Comparison of ENCODE assay signal across 23 cellular contexts in genomic region chr4:140363558-140363957, GRCh38. TPM values are rescaled to one million over a fixed set of nuclear protein-coding genes. Genes with fewer than 3 reads are reported as not detected.
DNase-seq lines count a peak whose midpoint lies in the region; ATAC-seq, FAIRE-seq and TF ChIP-seq lines count a peak whose summit lies in the region.
"Had no signal": no experiment of that assay in that cellular context is flagged by ENCODE, and none has a peak within 500 bp of the region (broad histone marks: within the 10 kb centered on the region; RNA-seq: fewer than 3 reads in every experiment).

No MANE protein-coding gene starts in this region.

- TF ChIP-seq EP300 in neural cell (conservative IDR thresholded peaks at IDR 0.05; ENCODE audit: poor library complexity, severe bottlenecking) = peak; percentile 67

- no peak overlapping the region for H3K9ac ChIP-seq in neural cell (ENCODE audit: low read length)

- peak; percentile 45 to 73 for ATAC-seq in right cardiac atrium
- no peak for ATAC-seq in left ventricle myocardium superior
- ATAC-seq: activated T-cell treated with anti-CD3 and anti-CD28 coated beads, Interleukin-2, amount 50 U/mL, for 4 hours; stimulated activated naive CD8-positive, alpha-beta T cell treated with anti-CD3 and anti-CD28 coated beads, Interleukin-15, Interleukin-2, amounts not matched to agents 100 U/mL and 50 U/mL, for 24 hours had no signal

- H3K79me2 ChIP-seq in neural cell (replicated peaks; ENCODE audit: insufficient read depth, low read length) = no peaks in the 10 kb centered on the region

- no peak for TF ChIP-seq RAD21 in neural cell (conservative IDR thresholded peaks at IDR 0.05)

- H3K9me3 ChIP-seq in right cardiac atrium (ENCODE audit: control insufficient read depth, low read length) (no peaks in the 10 kb centered on the region), neural cell (ENCODE audit: low read length) (no peaks in the 10 kb centered on the region), BE2C (no peaks in the 10 kb centered on the region)
- H3K9me3 ChIP-seq: thyroid gland had no signal

- peaks cover 3% of the 10 kb centered on the region for H3K4me1 ChIP-seq in right cardiac atrium (ENCODE audit: control insufficient read depth, insufficient read depth, low read length)
- H3K4me1 ChIP-seq in BE2C = no peaks in the 10 kb centered on the region
- H3K4me1 ChIP-seq: thyroid gland had no signal

- DNase-seq in right cardiac atrium (no peak), left ventricle myocardium superior (no peak), NCI-H187 (lab: John Stamatoyannopoulos, UW) (peak; percentile 42 to 56), NCI-H345 treated with DMSO at 0.1 percent for 48 hours (lab: John Stamatoyannopoulos, UW; ENCODE audit: unreplicated experiment) (peak; percentile 73), activated gamma-delta T cell (lab: John Stamatoyannopoulos, UW) (no peak), BE2C (no peak), GM19239 (ENCODE audit: insufficient read length, low spot score) (no peak)
- DNase-seq: activated CD4-positive, alpha-beta T cell treated with anti-CD3 and anti-CD28 coated beads for 4 hours; activated T-cell treated with anti-CD3 and anti-CD28 coated beads, Interleukin-2, amount 50 U/mL, for 4 hours; aorta; CD4-positive, CD25-positive, alpha-beta regulatory T cell; dermis blood vessel endothelial cell; DND-41; glutamatergic neuron; Karpas-422; NCI-H82; SHP77 treated with DMSO at 0.1 percent for 48 hours; stimulated activated CD4-positive, alpha-beta T cell treated with anti-CD3 and anti-CD28 coated beads, Interleukin-4, amount 100 ng/mL, for 24 hours; stimulated activated naive CD8-positive, alpha-beta T cell treated with anti-CD3 and anti-CD28 coated beads, Interleukin-15, Interleukin-2, amounts not matched to agents 100 U/mL and 50 U/mL, for 24 hours; T-helper 1 cell; thyroid gland had no signal

- H3K4me2 ChIP-seq in neural cell (ENCODE audit: low read length) = peak overlapping the region; percentile 38

- no peak overlapping the region for H3K27ac ChIP-seq in right cardiac atrium (ENCODE audit: low read length)
- H3K27ac ChIP-seq in neural cell (ENCODE audit: low read length) = peak overlapping the region; percentile 48
- H3K27ac ChIP-seq: thyroid gland had no signal

- H3K36me3 ChIP-seq in neural cell (ENCODE audit: insufficient read depth, low read length) = no peaks in the 10 kb centered on the region
- no peaks in the 10 kb centered on the region for H3K36me3 ChIP-seq in BE2C
- H3K36me3 ChIP-seq: thyroid gland had no signal

- H3K27me3 ChIP-seq in right cardiac atrium (ENCODE audit: control insufficient read depth, insufficient read depth) = no peaks in the 10 kb centered on the region
- no peaks in the 10 kb centered on the region for H3K27me3 ChIP-seq in neural cell (ENCODE audit: insufficient read depth, low read depth, low read length)
- H3K27me3 ChIP-seq in BE2C = no peaks in the 10 kb centered on the region
- H3K27me3 ChIP-seq: thyroid gland had no signal

- H3K4me3 ChIP-seq in right cardiac atrium (ENCODE audit: low read length) (no peak overlapping the region), neural cell (ENCODE audit: low read length) (peak overlapping the region; percentile 25), BE2C (ENCODE audit: low read depth, low read length) (no peak overlapping the region)
- H3K4me3 ChIP-seq: thyroid gland had no signal

- TF ChIP-seq CTCF in neural cell (IDR thresholded peaks at IDR 0.05; ENCODE audit: poor library complexity, severe bottlenecking) (no peak), BE2C (IDR thresholded peaks at IDR 0.05; ENCODE audit: low read depth, low read length) (no peak)

- FAIRE-seq in GM19239 (lab: Jason Lieb, UNC) = no peak
- FAIRE-seq: GM12891 had no signal

- intact Hi-C loops in right cardiac atrium (cut with DNase I) = loop anchor here in 2 of 4 donors (5.0 to 10.0 kb wide), 3 partner anchors 241 to 491 kb away; no protein-coding TSS in a partner anchor
- intact Hi-C loops in left ventricle myocardium superior (cut with micrococcal nuclease) = loop anchor here (5.0 kb wide), 1 partner anchor 249 kb away; no protein-coding TSS in a partner anchor

- no peaks in the 10 kb centered on the region for H4K20me1 ChIP-seq in neural cell (ENCODE audit: insufficient read depth)

- H2AFZ ChIP-seq in neural cell (ENCODE audit: low read depth, low read length) = no peak overlapping the region

- H3K9me2 ChIP-seq in neural cell (ENCODE audit: insufficient read depth, low read length) = no peaks in the 10 kb centered on the region

- peaks cover 5% of the 10 kb centered on the region for H3F3A ChIP-seq in neural cell (ENCODE audit: insufficient read depth, low read length, poor library complexity, severe bottlenecking)

TF ChIP-seq in neural cell, 6 proteins besides CTCF, POLR2A, EP300 and RAD21:
- TF ChIP-seq EZH2 (IDR thresholded peaks at IDR 0.05; ENCODE audit: borderline replicate concordance, insufficient read depth, low read length, poor library complexity, severe bottlenecking) (no peak), REST (IDR thresholded peaks at IDR 0.05; ENCODE audit: borderline replicate concordance) (peak; percentile 60), TAF1 (IDR thresholded peaks at IDR 0.05; ENCODE audit: low read depth) (no peak), POLR2AphosphoS5 (IDR thresholded peaks at IDR 0.05) (peak; percentile 81), SMC3 (conservative IDR thresholded peaks at IDR 0.05; ENCODE audit: poor library complexity) (no peak), MXI1 (conservative IDR thresholded peaks at IDR 0.05; ENCODE audit: poor library complexity, severe bottlenecking) (peak; percentile 49)

RNA-seq across cellular contexts. Expression of gene SCOC, which starts 9.9 kb away (rescaled TPM):
- total RNA-seq in right cardiac atrium = 10 to 100 TPM; 82.3 to 98.1 (median 88.6) TPM
- 108 TPM for polyA plus RNA-seq in right cardiac atrium
- 76.9 TPM for total RNA-seq in left ventricle myocardium superior
- 264 and 320 TPM in 2 replicates for polyA plus RNA-seq in neural cell
- 152 and 163 TPM in 2 replicates for polyA minus RNA-seq in neural cell
- 24.6 TPM for polyA plus RNA-seq in BE2C (2012; ENCODE audit: insufficient read depth, insufficient read length, low read depth)

Comparison
In these comparisons a context has a peak if more than half of its experiments do, and no peak if none do; other contexts are left out.
1. DNase-seq: peak in NCI-H187 (2 of 2) and NCI-H345 treated with DMSO at 0.1 percent for 48 hours (single experiment); none in right cardiac atrium (0 of 3), left ventricle myocardium superior (single experiment), activated gamma-delta T cell (single experiment), BE2C (single experiment) and GM19239 (single experiment).